In genomic region chr17:68019336-68019674, GRCh38 we compare ENCODE assay signal across 8 cellular contexts. TPM values are rescaled to one million over a fixed set of nuclear protein-coding genes. Genes with fewer than 3 reads are reported as not detected.
DNase-seq lines count a peak whose midpoint lies in the region; ATAC-seq and TF ChIP-seq lines count a peak whose summit lies in the region.

No MANE protein-coding gene starts in this region.

- H3K27me3 Mint-ChIP-seq in progenitor cell of endocrine pancreas: no peaks in the 10 kb centered on the region

- TF ChIP-seq CTCF in DND-41 (IDR thresholded peaks at IDR 0.05; ENCODE audit: borderline replicate concordance, extremely low read depth, low read length, poor library complexity, severe bottlenecking): no peak
- TF ChIP-seq CTCF in coronary artery (IDR thresholded peaks at IDR 0.05): no peak
- no peak for TF ChIP-seq CTCF in progenitor cell of endocrine pancreas (IDR thresholded peaks at IDR 0.05; ENCODE audit: unreplicated experiment)

- H3K9me3 ChIP-seq in DND-41 (ENCODE audit: insufficient read depth, low read length, severe bottlenecking) (no peaks in the 10 kb centered on the region), KOPT-K1 (ENCODE audit: insufficient read depth, low read length, poor library complexity, severe bottlenecking) (no peaks in the 10 kb centered on the region)

- H3K4me1 ChIP-seq in DND-41 (ENCODE audit: insufficient read depth, low read length): peaks cover 15% of the 10 kb centered on the region

- H3K4me1 Mint-ChIP-seq in progenitor cell of endocrine pancreas (ENCODE audit: low read depth): peaks cover 7% of the 10 kb centered on the region

- no peaks in the 10 kb centered on the region for H3K27me3 ChIP-seq in DND-41 (ENCODE audit: insufficient read depth, low read length, poor library complexity)

- DNase-seq in DND-41 (no peak), coronary artery (ENCODE audit: low spot score) (no peak), progenitor cell of endocrine pancreas (ENCODE audit: low spot score, unreplicated experiment) (no peak), SKM-1 treated with dmso at 0.1 percent for 144 hours (lab: John Stamatoyannopoulos, UW; ENCODE audit: unreplicated experiment) (no peak)

- ATAC-seq in DND-41 (ENCODE audit: insufficient read depth, low read depth): no peak
- ATAC-seq in HG02642 (IDR thresholded peaks at IDR 0.05; ENCODE audit: poor library complexity, unreplicated experiment): no peak
- ATAC-seq in GM18873 (IDR thresholded peaks at IDR 0.05; ENCODE audit: low FRiP score, unreplicated experiment): no peak
- no peak for ATAC-seq in HG03135 (IDR thresholded peaks at IDR 0.05; ENCODE audit: unreplicated experiment)

- H3K36me3 ChIP-seq in DND-41 (ENCODE audit: insufficient read depth, low read length) (no peaks in the 10 kb centered on the region), KOPT-K1 (ENCODE audit: insufficient read depth, low read length) (no peaks in the 10 kb centered on the region)

- 0 out of 2 replicates have a peak overlapping the region, but pooled peaks have one; percentile 9 for H3K27ac ChIP-seq in DND-41 (ENCODE audit: low read length)
- peak overlapping the region; percentile 86 for H3K27ac ChIP-seq in KOPT-K1 (ENCODE audit: low read depth, low read length, poor library complexity, severe bottlenecking)
- H3K27ac ChIP-seq in coronary artery: no peak overlapping the region

- H3K79me2 ChIP-seq in DND-41 (ENCODE audit: insufficient read depth, low read length): no peaks in the 10 kb centered on the region

- peak overlapping the region in 1 of 2 experiments; percentile 65; a peak in 3 of 4 replicates for H3K4me3 ChIP-seq in DND-41 (ENCODE audit: low read depth in 1 of 2, low read length in 2 of 2)
- peak overlapping the region; percentile 74 for H3K4me3 ChIP-seq in coronary artery

- peak overlapping the region; percentile 99 for H3K27ac Mint-ChIP-seq in progenitor cell of endocrine pancreas

- H3K36me3 Mint-ChIP-seq in progenitor cell of endocrine pancreas (ENCODE audit: insufficient read depth): peaks cover 2% of the 10 kb centered on the region

- no peaks in the 10 kb centered on the region for H4K20me1 ChIP-seq in DND-41 (ENCODE audit: insufficient read depth, low read length)

- H3K4me2 ChIP-seq in DND-41 (ENCODE audit: insufficient read depth, low read length): peak overlapping the region; percentile 68

- peak overlapping the region; percentile 79; the same call in 1 of the 2 replicates for H3K9ac ChIP-seq in DND-41 (ENCODE audit: low read depth, low read length)

- no peaks in the 10 kb centered on the region for H3K9me3 Mint-ChIP-seq in progenitor cell of endocrine pancreas (ENCODE audit: low read depth)

- no peak overlapping the region for H2AFZ ChIP-seq in DND-41 (ENCODE audit: low read depth, low read length)

- H3K4me3 Mint-ChIP-seq in progenitor cell of endocrine pancreas (ENCODE audit: low read depth): peak overlapping the region; percentile 81

RNA-seq across cellular contexts. Expression of gene KPNA2, which starts 16.2 kb away (rescaled TPM):
- total RNA-seq in progenitor cell of endocrine pancreas: 132 and 140 TPM in 2 replicates

RNA-seq across cellular contexts. Expression of gene C17orf58, which starts 23.0 kb away (rescaled TPM):
- total RNA-seq in progenitor cell of endocrine pancreas: 10.9 and 12.9 TPM in 2 replicates

Comparison
In these comparisons a context has a peak if more than half of its experiments do, and no peak if none do; other contexts are left out.
1. H3K27ac ChIP-seq: peak in DND-41 (single experiment) and KOPT-K1 (single experiment); none in coronary artery (0 of 2).